In genomic region chr18:3650521-3651042, GRCh38 we compare ENCODE assay signal across 8 cellular contexts.
DNase-seq lines count a peak whose midpoint lies in the region; ATAC-seq and TF ChIP-seq lines count a peak whose summit lies in the region.
"Not testable (repeated sequence)": the region's sequence is repeated elsewhere in the genome, so short reads cannot be mapped to it uniquely, and the experiment has no call there.

No MANE protein-coding gene starts in this region.

- H3K4me2 ChIP-seq in PC-3 (ENCODE audit: low read length), result peak overlapping the region; percentile 6; the same call in 1 of the 2 replicates
- not testable (repeated sequence) for H3K4me2 ChIP-seq in mesenchymal stem cell (ENCODE audit: low read length, poor library complexity, severe bottlenecking)

- not testable (repeated sequence) for DNase-seq in AG04450 (ENCODE audit: low read depth, low spot score); activated CD4-positive, alpha-beta T cell treated with anti-CD3 and anti-CD28 coated beads, Interleukin-2, amount 10 ng/mL, durations not matched to agents 24 days and 14 days; stomach
- peak; percentile 50 for DNase-seq in H4 (ENCODE audit: low spot score)
- peak; percentile 22 for DNase-seq in PC-3
- DNase-seq in cerebellar cortex (ENCODE audit: low spot score), result peak; percentile 74
- DNase-seq in fibroblast of the aortic adventitia (ENCODE audit: low read depth), result peak; percentile 79
- peak; percentile 89 for DNase-seq in mesenchymal stem cell

- not testable (repeated sequence) for H3K9me3 Mint-ChIP-seq in activated CD4-positive, alpha-beta T cell treated with anti-CD3 and anti-CD28 coated beads, Interleukin-2, amount 10 ng/mL, durations not matched to agents 24 days and 14 days

- not testable (repeated sequence) for H3K79me1 ChIP-seq in mesenchymal stem cell (replicated peaks; ENCODE audit: low read length, poor library complexity, severe bottlenecking)

- not testable (repeated sequence) for H3K9me2 ChIP-seq in PC-3 (replicated peaks; ENCODE audit: low read length)

- not testable (repeated sequence) for H3K79me2 ChIP-seq in PC-3 (ENCODE audit: low read length)

- not testable (repeated sequence) for TF ChIP-seq EP300 in stomach (IDR thresholded peaks at IDR 0.05)

- not testable (repeated sequence) for H4K91ac ChIP-seq in mesenchymal stem cell (ENCODE audit: low read length)

- not testable (repeated sequence) for H3K4me3 Mint-ChIP-seq in activated CD4-positive, alpha-beta T cell treated with anti-CD3 and anti-CD28 coated beads, Interleukin-2, amount 10 ng/mL, durations not matched to agents 24 days and 14 days

- H3K27me3 ChIP-seq in AG04450 (ENCODE audit: control insufficient read depth, insufficient read depth, low read length); PC-3 (ENCODE audit: low read length); mesenchymal stem cell (ENCODE audit: control insufficient read depth in 1 of 2, insufficient read depth in 1 of 2, low read length in 2 of 2); stomach: not testable (repeated sequence)

- not testable (repeated sequence) for H2BK5ac ChIP-seq in mesenchymal stem cell (ENCODE audit: low read depth, low read length, poor library complexity, severe bottlenecking)

- H2BK15ac ChIP-seq in mesenchymal stem cell (ENCODE audit: low read depth, poor library complexity, severe bottlenecking), result not testable (repeated sequence)

- peaks cover 46% of the 10 kb centered on the region for H3K4me1 Mint-ChIP-seq in activated CD4-positive, alpha-beta T cell treated with anti-CD3 and anti-CD28 coated beads, Interleukin-2, amount 10 ng/mL, durations not matched to agents 24 days and 14 days

- POLR2A ChIA-PET in AG04450 (lab: Yijun Ruan, JAX), result interaction anchor here (0.7 to 2.4 kb wide), 6 partner anchors 15 to 198 kb away, joined by 4 to 13 read pairs (median 6); no protein-coding TSS in a partner anchor
- POLR2A ChIA-PET in PC-3 (lab: Charles Lee; ENCODE audit: unreplicated experiment), result not testable (repeated sequence)

- intact Hi-C loops in PC-3 (cut with micrococcal nuclease); activated CD4-positive, alpha-beta T cell treated with anti-CD3 and anti-CD28 coated beads, Interleukin-2, amount 10 ng/mL, durations not matched to agents 24 days and 14 days (cut with micrococcal nuclease); stomach (cut with DNase I; ENCODE audit: low total_unique reads): not testable (repeated sequence)

- H2BK12ac ChIP-seq in mesenchymal stem cell (ENCODE audit: low read length in 2 of 2), result peak overlapping the region; percentile 30 to 94

- H2BK120ac ChIP-seq in mesenchymal stem cell (ENCODE audit: low read depth, low read length), result not testable (repeated sequence)

- not testable (repeated sequence) for H3K9me3 ChIP-seq in AG04450 (ENCODE audit: control insufficient read depth, insufficient read depth, low read length); PC-3 (ENCODE audit: low read length); mesenchymal stem cell (ENCODE audit: control insufficient read depth, low read length); stomach

- H3K4me1 ChIP-seq in PC-3 (ENCODE audit: insufficient read depth, low read length) (peaks cover 42% of the 10 kb centered on the region), stomach (peaks cover 0 to 21% (median 0%) of the 10 kb centered on the region in 4 donors)
- not testable (repeated sequence) for H3K4me1 ChIP-seq in mesenchymal stem cell (ENCODE audit: control insufficient read depth, insufficient read depth, low read depth, low read length)

- peak overlapping the region; percentile 40 to 87 for H3K18ac ChIP-seq in mesenchymal stem cell (ENCODE audit: low read depth in 1 of 2, low read length in 2 of 2)

- not testable (repeated sequence) for BruUV-seq in PC-3 (replicated peaks; lab: Mats Ljungman, UMichigan)

- peak overlapping the region; percentile 53 for H3K27ac Mint-ChIP-seq in activated CD4-positive, alpha-beta T cell treated with anti-CD3 and anti-CD28 coated beads, Interleukin-2, amount 10 ng/mL, durations not matched to agents 24 days and 14 days

- 40% methylated on average over 9 of the region's 9 CpGs for WGBS in mesenchymal stem cell
- 69 to 80% (median 72%) methylated on average over 9 of the region's 9 CpGs for WGBS in stomach, 5 donors

- not testable (repeated sequence) for H3K36me3 Mint-ChIP-seq in activated CD4-positive, alpha-beta T cell treated with anti-CD3 and anti-CD28 coated beads, Interleukin-2, amount 10 ng/mL, durations not matched to agents 24 days and 14 days (ENCODE audit: low read depth)

- H3K23ac ChIP-seq in mesenchymal stem cell (ENCODE audit: low read length in 2 of 2), result not testable (repeated sequence)

- not testable (repeated sequence) for H4K8ac ChIP-seq in mesenchymal stem cell (ENCODE audit: low read length)

- not testable (repeated sequence) for H3K4me3 ChIP-seq in AG04450 (ENCODE audit: low read depth, low read length); PC-3 (ENCODE audit: low read length); fibroblast of the aortic adventitia (ENCODE audit: low read depth, low read length); mesenchymal stem cell (ENCODE audit: insufficient read depth in 1 of 2, low read depth in 1 of 2, low read length in 2 of 2); stomach

- not testable (repeated sequence) for H3K9ac ChIP-seq in PC-3 (ENCODE audit: low read length); mesenchymal stem cell (ENCODE audit: low read length)

- not testable (repeated sequence) for TF ChIP-seq CTCF in AG04450 (IDR thresholded peaks at IDR 0.05; ENCODE audit: low read depth, low read length); PC-3 (conservative IDR thresholded peaks at IDR 0.05; ENCODE audit: low read depth, low read length); fibroblast of the aortic adventitia (IDR thresholded peaks at IDR 0.05; ENCODE audit: insufficient read depth, low read length); stomach (IDR thresholded peaks at IDR 0.05)

- H2AK5ac ChIP-seq in mesenchymal stem cell (ENCODE audit: low read length, severe bottlenecking), result not testable (repeated sequence)

- not testable (repeated sequence) for H3F3A ChIP-seq in PC-3 (ENCODE audit: low read length, unreplicated experiment)

- ATAC-seq in PC-3, result not testable (repeated sequence)

- H3K36me3 ChIP-seq in PC-3 (ENCODE audit: low read depth, low read length); mesenchymal stem cell (ENCODE audit: control insufficient read depth in 1 of 2, insufficient read depth in 2 of 2, low read depth in 1 of 2, low read length in 2 of 2); stomach: not testable (repeated sequence)

- H2AFZ ChIP-seq in PC-3 (ENCODE audit: low read length); mesenchymal stem cell (ENCODE audit: low read depth, low read length): not testable (repeated sequence)

- not testable (repeated sequence) for H3K14ac ChIP-seq in mesenchymal stem cell (ENCODE audit: low read length in 2 of 2)

- not testable (repeated sequence) for H3K27me3 Mint-ChIP-seq in activated CD4-positive, alpha-beta T cell treated with anti-CD3 and anti-CD28 coated beads, Interleukin-2, amount 10 ng/mL, durations not matched to agents 24 days and 14 days

- peak overlapping the region in 1 of 2 experiments; percentile 5 for H3K4ac ChIP-seq in mesenchymal stem cell (ENCODE audit: low read depth in 1 of 2, low read length in 2 of 2)

- H3K27ac ChIP-seq in AG04450 (ENCODE audit: low read depth, low read length) (peak overlapping the region; percentile 93), PC-3 (ENCODE audit: low read length) (peak overlapping the region; percentile 49), mesenchymal stem cell (ENCODE audit: low read length, poor library complexity, severe bottlenecking) (peak overlapping the region; percentile 67), stomach (peak overlapping the region in 3 of 5 donors; percentile 10 to 33 (median 30))

- not testable (repeated sequence) for H4K20me1 ChIP-seq in PC-3 (ENCODE audit: low read length)

- CTCF ChIA-PET in AG04450 (lab: Charles Lee), result interaction anchor here (0.8 kb wide), 1 partner anchor 121 kb away, joined by 3 read pairs; no protein-coding TSS in a partner anchor
- CTCF ChIA-PET in PC-3 (lab: Charles Lee), result not testable (repeated sequence)

- not testable (repeated sequence) for TF ChIP-seq POLR2A in stomach (IDR thresholded peaks at IDR 0.05)

Comparison
In these comparisons a context has a peak if more than half of its experiments do, and no peak if none do; other contexts are left out.
1. H3K27ac ChIP-seq: peak in every context shown above with its lines; median percentile 93 in AG04450; 67 in mesenchymal stem cell; 49 in PC-3; 30 in stomach.